In the genomic region with DNA sequence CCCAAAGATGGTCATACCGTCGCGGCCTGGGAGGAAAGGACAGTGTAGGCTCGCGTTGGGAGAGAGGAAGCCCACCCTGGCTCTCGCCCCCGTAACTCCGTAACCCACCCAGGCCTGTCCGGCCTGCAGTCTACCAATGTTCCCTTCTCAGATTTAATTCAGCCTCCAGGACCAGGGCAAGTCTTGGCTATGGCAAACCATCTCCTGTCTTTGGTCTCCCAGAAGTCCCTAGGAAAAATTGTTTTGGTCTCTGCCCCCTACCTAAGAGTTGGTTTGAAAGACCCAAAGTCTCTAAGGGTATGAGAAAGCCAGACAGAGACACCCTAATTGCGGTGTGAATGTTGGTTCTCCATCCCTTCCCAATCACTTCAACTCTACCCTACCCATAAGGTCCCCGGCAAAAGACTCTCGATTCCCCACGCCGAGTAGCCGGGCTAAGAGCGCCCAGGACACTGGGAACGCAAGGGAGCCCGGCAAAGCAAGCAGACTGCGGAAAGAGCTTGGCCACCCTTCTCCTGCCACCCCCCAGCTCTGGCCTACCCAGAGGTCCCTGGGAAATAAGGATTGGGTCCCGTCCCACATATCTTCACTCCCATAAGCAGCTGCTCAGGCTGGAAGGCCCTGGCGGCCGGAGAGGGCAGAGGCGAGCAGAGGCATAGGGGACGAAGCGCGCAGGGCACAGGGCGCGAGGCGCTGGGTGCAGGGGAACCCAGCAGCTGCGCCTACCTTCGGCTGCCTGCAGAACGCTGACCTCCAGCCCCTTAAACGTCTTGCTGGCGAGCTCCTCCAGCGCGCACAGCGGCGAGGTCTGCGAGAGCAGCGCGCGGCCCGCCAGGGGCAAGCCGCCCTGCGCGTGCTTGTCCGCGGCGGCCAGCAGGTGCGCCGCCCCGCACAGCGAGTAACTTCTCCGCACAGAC, we compare ENCODE assay signal across 12 cellular contexts. TPM values are rescaled to one million over a fixed set of nuclear protein-coding genes. Genes with fewer than 3 reads are reported as not detected.
DNase-seq lines count a peak whose midpoint lies in the region; ATAC-seq and TF ChIP-seq lines count a peak whose summit lies in the region.
"Had no signal": no experiment of that assay in that cellular context is flagged by ENCODE, and none has a peak within 500 bp of the region (broad histone marks: within the 10 kb centered on the region; RNA-seq: fewer than 3 reads in every experiment).

No MANE protein-coding gene starts in this region.

- peaks cover 47 to 75% (median 63%) of the 10 kb centered on the region in 3 donors for H3K4me1 ChIP-seq in skeletal muscle tissue (ENCODE audit: control insufficient read depth in 3 of 3, insufficient read depth in 3 of 3, low read length in 3 of 3)

- no peak for DNase-seq in activated CD8-positive, alpha-beta memory T cell treated with anti-CD3 and anti-CD28 coated beads, Interleukin-2, amount 10 ng/mL, durations not matched to agents 7 days and 5 days
- no peak for DNase-seq in activated CD8-positive, alpha-beta memory T cell treated with anti-CD3 and anti-CD28 coated beads, Interleukin-2, amount 50 U/mL, for 48 hours
- DNase-seq in endothelial cell (ENCODE audit: low spot score) = no peak
- DNase-seq: hypothalamus, NCI-H1048 had no signal

- peak overlapping the region; percentile 61 for H3K27ac Mint-ChIP-seq in activated CD8-positive, alpha-beta memory T cell treated with anti-CD3 and anti-CD28 coated beads, Interleukin-2, amount 10 ng/mL, durations not matched to agents 7 days and 5 days
- H3K27ac Mint-ChIP-seq in endothelial cell (ENCODE audit: unreplicated experiment) = no peak overlapping the region

- peak overlapping the region; percentile 22 for H3K4me3 Mint-ChIP-seq in activated CD8-positive, alpha-beta memory T cell treated with anti-CD3 and anti-CD28 coated beads, Interleukin-2, amount 10 ng/mL, durations not matched to agents 7 days and 5 days
- H3K4me3 Mint-ChIP-seq in endothelial cell (ENCODE audit: unreplicated experiment) = peak overlapping the region; percentile 37

- peak overlapping the region; percentile 83 to 95 (median 88) for H3K9ac ChIP-seq in skeletal muscle tissue (ENCODE audit: low read depth in 1 of 3, low read length in 3 of 3)
- H3K9ac ChIP-seq: BLaER1 treated with 17β-estradiol and CSF1 and Interleukin-3, amounts not matched to agents 10 nM and 100 nM had no signal

- H3K27me3 Mint-ChIP-seq in activated CD8-positive, alpha-beta memory T cell treated with anti-CD3 and anti-CD28 coated beads, Interleukin-2, amount 10 ng/mL, durations not matched to agents 7 days and 5 days = peaks cover 81% of the 10 kb centered on the region
- H3K27me3 Mint-ChIP-seq in endothelial cell (ENCODE audit: unreplicated experiment) = peaks cover 61% of the 10 kb centered on the region

- TF ChIP-seq CTCF in VCaP (conservative IDR thresholded peaks at IDR 0.05) (peak; percentile 20; the same call in 1 of the 2 replicates), endothelial cell (IDR thresholded peaks at IDR 0.05; ENCODE audit: unreplicated experiment) (no peak)

- no peak for ATAC-seq in activated CD8-positive, alpha-beta memory T cell treated with anti-CD3 and anti-CD28 coated beads, Interleukin-2, amount 10 ng/mL, durations not matched to agents 7 days and 5 days
- ATAC-seq in GM21619 (IDR thresholded peaks at IDR 0.05; ENCODE audit: unreplicated experiment) (no peak), HG02973 (IDR thresholded peaks at IDR 0.05; ENCODE audit: unreplicated experiment) (no peak), GM18867 (IDR thresholded peaks at IDR 0.05; ENCODE audit: unreplicated experiment) (no peak)

- CTCF ChIA-PET in activated CD8-positive, alpha-beta memory T cell treated with anti-CD3 and anti-CD28 coated beads, Interleukin-2, amount 10 ng/mL, durations not matched to agents 7 days and 5 days (lab: Charles Lee) = interaction anchor here (0.9 to 4.7 kb wide), 5 partner anchors 9 to 86 kb away, joined by 3 to 17 read pairs (median 4); no protein-coding TSS in a partner anchor

- H3K27me3 ChIP-seq in skeletal muscle tissue (ENCODE audit: control insufficient read depth in 3 of 3, insufficient read depth in 3 of 3, low read length in 3 of 3) = peaks cover 44 to 78% (median 62%) of the 10 kb centered on the region in 3 donors

- H3K9me3 Mint-ChIP-seq in activated CD8-positive, alpha-beta memory T cell treated with anti-CD3 and anti-CD28 coated beads, Interleukin-2, amount 10 ng/mL, durations not matched to agents 7 days and 5 days (ENCODE audit: low read depth) = no peaks in the 10 kb centered on the region
- no peaks in the 10 kb centered on the region for H3K9me3 Mint-ChIP-seq in endothelial cell (ENCODE audit: unreplicated experiment)

- H3K9me3 ChIP-seq in skeletal muscle tissue (ENCODE audit: control insufficient read depth in 3 of 3, low read length in 3 of 3) = no peaks in the 10 kb centered on the region

- no peaks in the 10 kb centered on the region for H3K36me3 ChIP-seq in skeletal muscle tissue (ENCODE audit: control insufficient read depth in 3 of 3, insufficient read depth in 3 of 3, low read length in 3 of 3)
- H3K36me3 ChIP-seq: BLaER1 treated with 17β-estradiol and CSF1 and Interleukin-3, amounts not matched to agents 10 nM and 100 nM had no signal

- H3K27ac ChIP-seq in VCaP (no peak overlapping the region), skeletal muscle tissue (ENCODE audit: low read depth, low read length) (peak overlapping the region; percentile 92)
- H3K27ac ChIP-seq: BLaER1 treated with 17β-estradiol and CSF1 and Interleukin-3, amounts not matched to agents 10 nM and 100 nM had no signal

- H3K36me3 Mint-ChIP-seq in activated CD8-positive, alpha-beta memory T cell treated with anti-CD3 and anti-CD28 coated beads, Interleukin-2, amount 10 ng/mL, durations not matched to agents 7 days and 5 days = peaks cover 4% of the 10 kb centered on the region
- H3K36me3 Mint-ChIP-seq in endothelial cell (ENCODE audit: low read depth, unreplicated experiment) = peaks cover 4% of the 10 kb centered on the region

- H3K4me1 Mint-ChIP-seq in activated CD8-positive, alpha-beta memory T cell treated with anti-CD3 and anti-CD28 coated beads, Interleukin-2, amount 10 ng/mL, durations not matched to agents 7 days and 5 days = peaks cover 18% of the 10 kb centered on the region
- peaks cover 32% of the 10 kb centered on the region for H3K4me1 Mint-ChIP-seq in endothelial cell (ENCODE audit: unreplicated experiment)

- peak overlapping the region; percentile 74 to 83 (median 82) for H3K4me3 ChIP-seq in skeletal muscle tissue (ENCODE audit: low read length in 3 of 3)

RNA-seq across cellular contexts. Expression of gene LBX1, which starts 1.2 kb away (rescaled TPM):
- total RNA-seq in activated CD8-positive, alpha-beta memory T cell treated with anti-CD3 and anti-CD28 coated beads, Interleukin-2, amount 10 ng/mL, durations not matched to agents 7 days and 5 days = not detected
- not detected for total RNA-seq in endothelial cell (ENCODE audit: unreplicated experiment)
- 3.1 TPM for total RNA-seq in skeletal muscle tissue
- total RNA-seq: RPMI7951 had no signal
